In genomic region chr10:89792187-89792586, GRCh38 we compare ENCODE assay signal across 19 cellular contexts.
"Had no signal": no experiment of that assay in that cellular context is flagged by ENCODE, and none has a peak within 500 bp of the region (broad histone marks: within the 10 kb centered on the region; RNA-seq: fewer than 3 reads in every experiment).

No MANE protein-coding gene starts in this region.

- H3K4me3 ChIP-seq: body of pancreas, ovary, prostate gland, testis, uterus had no signal

- DNase-seq: activated CD4-positive, alpha-beta T cell treated with anti-CD3 and anti-CD28 coated beads, Interleukin-2, amount 10 ng/mL, durations not matched to agents 24 days and 14 days; activated CD8-positive, alpha-beta memory T cell treated with anti-CD3 and anti-CD28 coated beads, Interleukin-2, amount 10 ng/mL, durations not matched to agents 7 days and 5 days; activated CD8-positive, alpha-beta T cell treated with anti-CD3 and anti-CD28 coated beads for 36 hours; activated gamma-delta T cell treated with Interleukin-2 at 50 U/mL for 16 hours; activated T-cell treated with anti-CD3 and anti-CD28 coated beads for 4 hours; anterior cingulate cortex; body of pancreas; central memory CD4-positive, alpha-beta T cell; glutamatergic neuron; hippocampal formation; left ventricle myocardium superior; ovary; stimulated activated CD4-positive, alpha-beta T cell treated with anti-CD3 and anti-CD28 coated beads, Interleukin-4, amount 100 ng/mL, for 1 hour; stimulated activated naive CD4-positive, alpha-beta T cell; testis; trophoblast cell; uterus had no signal

- ATAC-seq: activated CD4-positive, CD25-positive, alpha-beta regulatory T cell treated with anti-CD3 and anti-CD28 coated beads, Interleukin-2, amount 50 U/mL, for 24 hours; activated CD8-positive, alpha-beta memory T cell treated with anti-CD3 and anti-CD28 coated beads, Interleukin-2, amount 10 ng/mL, durations not matched to agents 7 days and 5 days; activated CD8-positive, alpha-beta T cell treated with anti-CD3 and anti-CD28 coated beads for 36 hours; body of pancreas; left ventricle myocardium superior had no signal
